In the genomic region with DNA sequence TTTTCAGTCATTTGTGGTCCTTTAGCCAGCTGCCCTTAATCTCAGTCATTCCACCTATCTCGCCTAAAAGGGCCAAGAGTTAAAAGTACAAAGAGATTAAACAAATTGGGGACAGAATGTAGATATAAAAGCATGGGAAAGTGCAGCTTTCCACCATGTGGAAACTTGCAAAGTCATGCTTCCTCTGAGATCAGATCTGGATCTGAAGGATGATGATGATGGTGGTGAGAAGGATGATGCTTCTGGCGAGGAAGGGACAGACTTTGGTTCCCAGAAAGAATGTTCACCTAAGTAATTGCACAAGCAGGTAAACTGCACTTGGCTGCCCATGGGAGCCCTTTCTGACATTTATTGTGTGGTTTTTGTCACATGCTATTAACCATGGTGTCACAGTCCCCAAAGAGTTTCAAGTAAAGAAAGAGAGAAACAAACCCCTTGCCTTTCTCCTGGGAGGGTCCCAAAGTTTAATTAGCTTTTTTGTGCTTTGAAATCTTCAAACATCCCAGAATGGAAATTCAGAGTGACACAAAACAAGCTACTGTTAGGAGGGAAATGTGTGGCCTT, we compare ENCODE assay signal across 11 cellular contexts. TPM values are rescaled to one million over a fixed set of nuclear protein-coding genes. Genes with fewer than 3 reads are reported as not detected.
A peak's percentile ranks its signal among the peaks of the same experiment; 100 is the strongest.
DNase-seq lines count a peak whose midpoint lies in the region; ATAC-seq and TF ChIP-seq lines count a peak whose summit lies in the region.
"Had no signal": no experiment of that assay in that cellular context is flagged by ENCODE, and none has a peak within 500 bp of the region (broad histone marks: within the 10 kb centered on the region; RNA-seq: fewer than 3 reads in every experiment).

No MANE protein-coding gene starts in this region.

- peak overlapping the region in 2 of 3 donors; percentile 52 to 68 for H3K27ac Mint-ChIP-seq in CD4-positive, CD25-positive, alpha-beta regulatory T cell

- in situ Hi-C loops in gastrocnemius medialis (cut with MboI; ENCODE audit: low sequenced_read_pairs in 4 of 4) = no loop called here

- H3K27ac ChIP-seq in CD4-positive, CD25-positive, alpha-beta regulatory T cell (ENCODE audit: insufficient read depth, low read length, poor library complexity, severe bottlenecking) = no peak overlapping the region
- H3K27ac ChIP-seq in RWPE2 (ENCODE audit: poor library complexity, severe bottlenecking) (peak overlapping the region; percentile 88), esophagus squamous epithelium (peak overlapping the region in 3 of 4 donors; percentile 34 to 74 (median 45)), gastrocnemius medialis (peak overlapping the region; percentile 79 to 86 (median 81))
- H3K27ac ChIP-seq: C4-2B had no signal

- peaks cover 0 to 4% (median 0%) of the 10 kb centered on the region in 7 donors for H3K9me3 Mint-ChIP-seq in CD4-positive, CD25-positive, alpha-beta regulatory T cell

- no peak for ATAC-seq in CD4-positive, CD25-positive, alpha-beta regulatory T cell (ENCODE audit: low read depth in 2 of 2)
- no peak for ATAC-seq in RWPE2 (ENCODE audit: low read depth)
- ATAC-seq in gastrocnemius medialis = no peak
- no peak for ATAC-seq in HG03469 (IDR thresholded peaks at IDR 0.05; ENCODE audit: unreplicated experiment)

- intact Hi-C loops in esophagus squamous epithelium (cut with DNase I) = no loop called here
- intact Hi-C loops in gastrocnemius medialis (cut with DNase I; ENCODE audit: low total_unique reads) = loop anchor here (5.0 kb wide), 2 partner anchors 36 to 39 kb away; partner anchors contain the start of gene KLF7

- peaks cover 32% of the 10 kb centered on the region for H3K36me3 Mint-ChIP-seq in CD4-positive, CD25-positive, alpha-beta regulatory T cell

- H3K9me3 ChIP-seq in CD4-positive, CD25-positive, alpha-beta regulatory T cell (ENCODE audit: control insufficient read depth in 2 of 2, low read length in 2 of 2) = no peaks in the 10 kb centered on the region
- H3K9me3 ChIP-seq in RWPE2 (ENCODE audit: severe bottlenecking) (no peaks in the 10 kb centered on the region), esophagus squamous epithelium (no peaks in the 10 kb centered on the region), gastrocnemius medialis (no peaks in the 10 kb centered on the region)

- no peaks in the 10 kb centered on the region for H3K36me3 ChIP-seq in CD4-positive, CD25-positive, alpha-beta regulatory T cell (ENCODE audit: control insufficient read depth, insufficient read depth, low read length)
- H3K36me3 ChIP-seq in RWPE2 (ENCODE audit: low read depth) (peaks cover 87% of the 10 kb centered on the region), esophagus squamous epithelium (no peaks in the 10 kb centered on the region), gastrocnemius medialis (no peaks in the 10 kb centered on the region)

- peaks cover 7% of the 10 kb centered on the region for H3K4me1 ChIP-seq in CD4-positive, CD25-positive, alpha-beta regulatory T cell (ENCODE audit: control insufficient read depth, insufficient read depth, low read length, poor library complexity, severe bottlenecking)
- peaks cover 95% of the 10 kb centered on the region for H3K4me1 ChIP-seq in RWPE2 (ENCODE audit: insufficient read depth, poor library complexity, severe bottlenecking)
- H3K4me1 ChIP-seq in esophagus squamous epithelium = peaks cover 0 to 61% (median 37%) of the 10 kb centered on the region in 3 donors
- H3K4me1 ChIP-seq in gastrocnemius medialis = peaks cover 45 to 52% of the 10 kb centered on the region in 2 donors

- TF ChIP-seq CTCF in RWPE2 (IDR thresholded peaks at IDR 0.05; ENCODE audit: poor library complexity, severe bottlenecking) (no peak), esophagus squamous epithelium (IDR thresholded peaks at IDR 0.05) (no peak), gastrocnemius medialis (IDR thresholded peaks at IDR 0.05 in 4 of 5, conservative IDR thresholded peaks at IDR 0.05 in 1 of 5) (no peak)

- no peaks in the 10 kb centered on the region for H3K27me3 ChIP-seq in CD4-positive, CD25-positive, alpha-beta regulatory T cell (ENCODE audit: control insufficient read depth, insufficient read depth, low read length)
- H3K27me3 ChIP-seq in RWPE2 (ENCODE audit: insufficient read depth, poor library complexity, severe bottlenecking) (no peaks in the 10 kb centered on the region), esophagus squamous epithelium (no peaks in the 10 kb centered on the region), gastrocnemius medialis (no peaks in the 10 kb centered on the region)

- WGBS in esophagus squamous epithelium, 2 donors = 81 to 88% methylated on average over 2 of the region's 2 CpGs

- no peaks in the 10 kb centered on the region for H3K27me3 Mint-ChIP-seq in CD4-positive, CD25-positive, alpha-beta regulatory T cell

- DNase-seq in CD4-positive, CD25-positive, alpha-beta regulatory T cell = no peak
- no peak for DNase-seq in RWPE2 (ENCODE audit: low spot score)
- DNase-seq in esophagus squamous epithelium (lab: John Stamatoyannopoulos, UW) = no peak
- no peak for DNase-seq in gastrocnemius medialis
- no peak for DNase-seq in stimulated activated CD4-positive, alpha-beta T cell treated with anti-CD3 and anti-CD28 coated beads, Interleukin-4, amount 100 ng/mL, for 4 hours
- no peak for DNase-seq in NCI-H2227 (lab: John Stamatoyannopoulos, UW; ENCODE audit: unreplicated experiment)
- no peak for DNase-seq in MV-4-11 (lab: John Stamatoyannopoulos, UW)
- DNase-seq: mesendoderm, SHP77 treated with DMSO at 0.1 percent for 48 hours had no signal

- TF ChIP-seq POLR2A in esophagus squamous epithelium (IDR thresholded peaks at IDR 0.05) (no peak), gastrocnemius medialis (IDR thresholded peaks at IDR 0.05) (no peak)

- H3K4me3 Mint-ChIP-seq in CD4-positive, CD25-positive, alpha-beta regulatory T cell = no peak overlapping the region

- H3K4me3 ChIP-seq in CD4-positive, CD25-positive, alpha-beta regulatory T cell (ENCODE audit: low read depth, low read length) = no peak overlapping the region
- H3K4me3 ChIP-seq in RWPE2 (ENCODE audit: severe bottlenecking) (no peak overlapping the region), esophagus squamous epithelium (no peak overlapping the region), gastrocnemius medialis (no peak overlapping the region)

- H3K4me1 Mint-ChIP-seq in CD4-positive, CD25-positive, alpha-beta regulatory T cell = peaks cover 24 to 76% (median 41%) of the 10 kb centered on the region in 4 donors

RNA-seq across cellular contexts. Expression of gene KLF7, which starts 34.7 kb away (rescaled TPM):
- total RNA-seq in CD4-positive, CD25-positive, alpha-beta regulatory T cell = 64.3 TPM
- polyA plus RNA-seq in CD4-positive, CD25-positive, alpha-beta regulatory T cell = 10 to 100 TPM in 1 of 4 donors, 1 to 10 TPM in 3; 5.9 to 10.7 (median 8.8) TPM
- total RNA-seq in esophagus squamous epithelium (10 to 100 TPM in 3 of 4 donors, 1 to 10 TPM in 1; 6.5 to 24.8 (median 15.2) TPM), gastrocnemius medialis (10 to 100 TPM in 1 of 4 donors, 1 to 10 TPM in 3; 6.8 to 12.0 (median 7.6) TPM)
